In the genomic region with DNA sequence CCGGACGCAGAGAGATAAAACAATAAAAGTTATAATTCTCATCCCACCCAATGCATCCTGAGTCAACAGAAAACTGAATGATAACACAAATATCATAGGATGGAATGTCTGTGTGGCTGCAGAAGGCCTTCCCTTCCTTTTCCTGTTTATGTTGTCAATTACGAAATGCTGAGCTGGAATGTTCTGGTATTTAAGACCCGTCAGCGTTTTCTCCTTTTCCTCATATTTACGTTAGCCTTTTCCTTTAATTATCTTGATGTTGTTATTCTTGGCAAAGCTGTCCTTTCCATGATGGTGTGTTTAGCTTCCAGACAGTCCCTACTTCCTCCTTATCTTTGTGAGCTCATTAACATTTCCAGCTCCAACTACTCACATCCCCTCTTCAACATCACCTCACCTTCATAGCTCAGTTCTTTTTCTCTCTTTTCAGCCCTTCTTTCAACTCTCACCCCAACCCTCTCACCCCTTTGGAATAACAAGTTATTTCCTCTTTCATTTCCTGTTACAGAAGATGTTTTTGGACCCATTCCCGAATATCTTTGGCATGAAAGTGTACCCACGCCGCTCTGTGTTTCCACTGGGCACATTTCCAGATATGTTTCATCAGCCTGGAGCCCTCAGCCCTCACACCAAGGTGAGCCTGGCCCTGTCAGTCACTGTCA, we compare ENCODE assay signal across 9 cellular contexts.
DNase-seq lines count a peak whose midpoint lies in the region; ATAC-seq and TF ChIP-seq lines count a peak whose summit lies in the region.
"Had no signal": no experiment of that assay in that cellular context is flagged by ENCODE, and none has a peak within 500 bp of the region (broad histone marks: within the 10 kb centered on the region; RNA-seq: fewer than 3 reads in every experiment).

No MANE protein-coding gene starts in this region.

- H3K9ac ChIP-seq in SK-N-MC (ENCODE audit: insufficient read length) = no peak overlapping the region
- peak overlapping the region; percentile 75 for H3K9ac ChIP-seq in skeletal muscle satellite cell (ENCODE audit: low read depth, low read length)

- H3K4me2 ChIP-seq in skeletal muscle satellite cell (ENCODE audit: low read length) = peak overlapping the region; percentile 69

- ATAC-seq in foreskin keratinocyte (peak; percentile 80), GM18505 (IDR thresholded peaks at IDR 0.05; ENCODE audit: unreplicated experiment) (no peak)

- H3K9me3 ChIP-seq in SK-N-MC (ENCODE audit: low read depth, low read length) (no peaks in the 10 kb centered on the region), skeletal muscle satellite cell (replicated peaks; ENCODE audit: low read length) (no peaks in the 10 kb centered on the region)

- H3K27me3 ChIP-seq in foreskin keratinocyte = no peaks in the 10 kb centered on the region
- H3K27me3 ChIP-seq in skeletal muscle satellite cell (ENCODE audit: control insufficient read depth, insufficient read depth, low read length) = no peaks in the 10 kb centered on the region

- H3K36me3 ChIP-seq in SK-N-MC (ENCODE audit: insufficient read depth, low read length) = no peaks in the 10 kb centered on the region
- H3K36me3 ChIP-seq in skeletal muscle satellite cell (ENCODE audit: insufficient read depth, low read length) = no peaks in the 10 kb centered on the region

- H3K4me1 ChIP-seq in foreskin keratinocyte (peaks cover 11% of the 10 kb centered on the region), skeletal muscle satellite cell (ENCODE audit: control insufficient read depth, insufficient read depth, low read length) (peaks cover 59% of the 10 kb centered on the region)

- TF ChIP-seq POLR2A in GM18505 (IDR thresholded peaks at IDR 0.05; ENCODE audit: borderline replicate concordance, extremely low read depth, insufficient read depth, insufficient read length) = no peak

- peak overlapping the region; percentile 15; the same call in 1 of the 2 replicates for H3K27ac ChIP-seq in SK-N-MC
- H3K27ac ChIP-seq in foreskin keratinocyte = peak overlapping the region; percentile 36

- DNase-seq in HT-29 (ENCODE audit: low spot score) (peak; percentile 93), SK-N-MC (ENCODE audit: low read depth, low spot score) (peak; percentile 66), foreskin keratinocyte (peak; percentile 56 to 72), occipital lobe (lab: John Stamatoyannopoulos, UW) (no peak)
- no peak for DNase-seq in activated T-cell treated with anti-CD3 and anti-CD28 coated beads, Interleukin-2, amount 50 U/mL, for 48 hours
- DNase-seq: activated B cell treated with CpG ODN at 0.5 μM for 24 hours, NCI-H2107 had no signal

- no peak for TF ChIP-seq CTCF in foreskin keratinocyte (conservative IDR thresholded peaks at IDR 0.05)

- H3K4me3 ChIP-seq in SK-N-MC = peak overlapping the region; percentile 51
- peak overlapping the region; percentile 49 for H3K4me3 ChIP-seq in skeletal muscle satellite cell (ENCODE audit: low read length)

Comparison
In these comparisons a context has a peak if more than half of its experiments do, and no peak if none do; other contexts are left out.
1. DNase-seq: peak in HT-29 (single experiment), SK-N-MC (single experiment) and foreskin keratinocyte (2 of 2); none in activated T-cell treated with anti-CD3 and anti-CD28 coated beads, Interleukin-2, amount 50 U/mL, for 48 hours (0 of 2) and occipital lobe (single experiment).